ENCODE assay signal across 9 cellular contexts in the genomic region with DNA sequence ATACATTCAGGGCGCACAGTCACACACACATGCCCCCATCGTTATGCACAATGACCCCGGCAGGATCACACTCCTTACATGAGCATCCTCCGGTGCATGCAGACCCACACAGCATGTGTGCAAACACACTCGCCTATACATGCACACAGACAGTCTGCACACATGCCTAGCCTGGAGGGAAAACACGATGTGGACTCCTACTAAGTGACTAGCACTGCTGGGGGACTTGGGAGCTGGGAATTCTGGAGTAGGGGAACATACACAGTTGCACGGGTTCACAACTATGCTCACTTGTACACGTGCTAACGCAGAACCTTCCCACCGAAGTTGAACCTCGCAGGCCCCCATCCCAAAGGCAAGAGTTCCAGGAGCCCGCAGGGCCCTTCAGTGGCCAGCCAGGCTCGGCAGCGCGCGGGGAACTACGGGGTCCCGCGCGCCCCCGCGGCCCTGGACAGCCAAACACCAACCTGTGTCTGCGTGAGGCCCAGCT.
DNase-seq lines count a peak whose midpoint lies in the region; ATAC-seq and TF ChIP-seq lines count a peak whose summit lies in the region.
"Had no signal": no experiment of that assay in that cellular context is flagged by ENCODE, and none has a peak within 500 bp of the region (broad histone marks: within the 10 kb centered on the region; RNA-seq: fewer than 3 reads in every experiment).

No MANE protein-coding gene starts in this region.

- peak overlapping the region; percentile 53 for H3K9ac ChIP-seq in ES-I3 (ENCODE audit: low read depth, low read length)
- no peak overlapping the region for H3K9ac ChIP-seq in rectal smooth muscle tissue (ENCODE audit: low read length)

- peak overlapping the region; percentile 44 for H3K4me3 ChIP-seq in RWPE2 (ENCODE audit: severe bottlenecking)
- H3K4me3 ChIP-seq in rectal smooth muscle tissue (ENCODE audit: low read length) = peak overlapping the region; percentile 47

- H3K9me3 ChIP-seq in ES-I3 (ENCODE audit: control insufficient read depth, insufficient read depth, low read length) (no peaks in the 10 kb centered on the region), RWPE2 (ENCODE audit: severe bottlenecking) (no peaks in the 10 kb centered on the region)

- H3K27ac ChIP-seq in RWPE2 (ENCODE audit: poor library complexity, severe bottlenecking) (no peak overlapping the region), rectal smooth muscle tissue (ENCODE audit: low read depth, low read length) (no peak overlapping the region)
- H3K27ac ChIP-seq: epithelial cell of prostate had no signal

- H3K27me3 ChIP-seq in RWPE2 (ENCODE audit: insufficient read depth, poor library complexity, severe bottlenecking) (peaks cover 10% of the 10 kb centered on the region), rectal smooth muscle tissue (ENCODE audit: control insufficient read depth, insufficient read depth, low read length) (peaks cover 55% of the 10 kb centered on the region)

- DNase-seq in RWPE2 (ENCODE audit: low spot score) (no peak), hepatic stellate cell (ENCODE audit: low spot score) (peak; percentile 4), hippocampal formation (lab: John Stamatoyannopoulos, UW) (no peak), NCI-H2196 treated with DMSO at 0.1 percent for 48 hours (lab: John Stamatoyannopoulos, UW; ENCODE audit: unreplicated experiment) (no peak), T1000 (lab: John Stamatoyannopoulos, UW) (no peak), DMS153 treated with DMSO at 0.1 percent for 48 hours (lab: John Stamatoyannopoulos, UW; ENCODE audit: unreplicated experiment) (no peak)

- TF ChIP-seq CTCF in RWPE2 (IDR thresholded peaks at IDR 0.05; ENCODE audit: poor library complexity, severe bottlenecking) = no peak

- H3K4me1 ChIP-seq in ES-I3 (ENCODE audit: insufficient read depth, low read length) (peaks cover 8% of the 10 kb centered on the region), RWPE2 (ENCODE audit: insufficient read depth, poor library complexity, severe bottlenecking) (peaks cover 12% of the 10 kb centered on the region), rectal smooth muscle tissue (ENCODE audit: control insufficient read depth, insufficient read depth, low read length) (peaks cover 3% of the 10 kb centered on the region)

- ATAC-seq in RWPE2 (ENCODE audit: low read depth) = no peak

- H3K36me3 ChIP-seq in ES-I3 (ENCODE audit: insufficient read depth, low read length) = no peaks in the 10 kb centered on the region
- H3K36me3 ChIP-seq in RWPE2 (ENCODE audit: low read depth) = no peaks in the 10 kb centered on the region
- no peaks in the 10 kb centered on the region for H3K36me3 ChIP-seq in rectal smooth muscle tissue (ENCODE audit: control insufficient read depth, insufficient read depth, low read length)
